Comparison of ENCODE assay signal across 19 cellular contexts in the genomic region with DNA sequence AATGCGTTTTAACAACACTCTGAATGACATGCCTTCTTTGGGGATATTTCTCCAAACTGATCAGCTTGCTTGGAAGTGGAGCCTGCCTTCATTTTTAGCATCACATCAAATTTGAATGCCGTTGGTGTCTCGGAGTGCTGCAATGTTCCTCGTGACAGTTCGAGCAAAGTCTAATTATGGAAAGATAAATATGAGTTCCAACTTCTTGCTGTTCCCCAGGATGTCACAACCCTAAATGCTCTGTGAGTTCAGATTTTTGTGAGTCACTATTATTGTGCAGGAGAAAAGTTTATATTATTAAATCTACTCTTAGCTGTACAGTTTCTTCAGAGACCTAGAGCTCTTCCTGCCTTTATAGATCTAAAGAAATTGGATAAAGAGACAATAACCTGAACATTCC.
"Had no signal": no experiment of that assay in that cellular context is flagged by ENCODE, and none has a peak within 500 bp of the region (broad histone marks: within the 10 kb centered on the region; RNA-seq: fewer than 3 reads in every experiment).

No MANE protein-coding gene starts in this region.

- H3K4me3 ChIP-seq: lung, tibial nerve, uterus had no signal

- ATAC-seq: activated CD4-positive, CD25-positive, alpha-beta regulatory T cell treated with anti-CD3 and anti-CD28 coated beads, Interleukin-2, amount 50 U/mL, for 24 hours; esophagus mucosa; left colon had no signal

- DNase-seq: activated CD8-positive, alpha-beta memory T cell treated with anti-CD3 and anti-CD28 coated beads for 24 hours; activated CD8-positive, alpha-beta memory T cell treated with anti-CD3 and anti-CD28 coated beads, Interleukin-2, amount 50 U/mL, for 48 hours; activated effector memory CD4-positive, alpha-beta T cell treated with anti-CD3 and anti-CD28 coated beads, Interleukin-2, amount 50 U/mL, for 16 hours; activated naive CD4-positive, alpha-beta T cell treated with anti-CD3 and anti-CD28 coated beads, Interleukin-2, amount 50 U/mL, for 16 hours; activated T-cell treated with anti-CD3 and anti-CD28 coated beads, Interleukin-2, amount 50 U/mL, for 48 hours; cerebellar nuclear complex; effector CD4-positive, alpha-beta T cell; left colon; midbrain; stimulated activated CD4-positive, alpha-beta T cell treated with anti-CD3 and anti-CD28 coated beads, Interleukin-12 subunit alpha, Interleukin-12 subunit beta, amount 100 ng/mL, for 4 hours; stimulated activated CD4-positive, alpha-beta T cell treated with anti-CD3 and anti-CD28 coated beads, Interleukin-1b, Interleukin-23, amount 100 ng/mL, for 48 hours; stimulated activated CD8-positive, alpha-beta memory T cell treated with anti-CD3 and anti-CD28 coated beads, Interleukin-4, amount 100 ng/mL, for 48 hours; stimulated activated naive CD4-positive, alpha-beta T cell treated with Interleukin-2 at 50 U/mL for 16 hours; T1000; uterus had no signal
